23 cellular contexts compared by ENCODE assay signal in genomic region chr17:34714475-34715410, GRCh38.
DNase-seq lines count a peak whose midpoint lies in the region; ATAC-seq and TF ChIP-seq lines count a peak whose summit lies in the region.
"Had no signal": no experiment of that assay in that cellular context is flagged by ENCODE, and none has a peak within 500 bp of the region (broad histone marks: within the 10 kb centered on the region; RNA-seq: fewer than 3 reads in every experiment).

No MANE protein-coding gene starts in this region.

- H3K27me3 ChIP-seq in H9 (ENCODE audit: insufficient read depth, low read length) (no peaks in the 10 kb centered on the region; the same call in 1 of the 2 replicates), neural cell (ENCODE audit: insufficient read depth, low read depth, low read length) (no peaks in the 10 kb centered on the region)
- H3K27me3 ChIP-seq: BE2C; BLaER1 treated with 17β-estradiol and CSF1 and Interleukin-3, amounts not matched to agents 10 nM and 100 nM had no signal

- H3K9ac ChIP-seq in H9 (ENCODE audit: extremely low read depth, insufficient read length, low read length): no peak overlapping the region
- no peak overlapping the region for H3K9ac ChIP-seq in neural cell (ENCODE audit: low read length)
- H3K9ac ChIP-seq: BLaER1 treated with 17β-estradiol and CSF1 and Interleukin-3, amounts not matched to agents 10 nM and 100 nM had no signal

- peak; percentile 15 for DNase-seq in H9
- peak; percentile 34 for DNase-seq in ecto neural progenitor cell (ENCODE audit: low spot score)
- DNase-seq in type B pancreatic cell (ENCODE audit: extremely low spot score, unreplicated experiment): peak; percentile 39
- no peak for DNase-seq in NCI-H526 (lab: John Stamatoyannopoulos, UW)
- DNase-seq in NCI-H1694 treated with DMSO at 0.1 percent for 48 hours (lab: John Stamatoyannopoulos, UW): no peak
- DNase-seq: 8988T; ACHN; AML-193; BE2C; CD4-positive, alpha-beta T cell; CD8-positive, alpha-beta memory T cell; DMS 273 treated with DMSO at 0.1 percent for 48 hours; DMS79; EL; GDM1 had no signal

- no peak overlapping the region for H2BK5ac ChIP-seq in H9 (ENCODE audit: insufficient read length, low read length)

- H2AFZ ChIP-seq in H9 (ENCODE audit: low read length) (no peak overlapping the region), neural cell (ENCODE audit: low read depth, low read length) (no peak overlapping the region)
- H2AFZ ChIP-seq: GM23338 had no signal

- H3K36me3 Mint-ChIP-seq in H9 (ENCODE audit: insufficient read depth in 1 of 3, low read depth in 3 of 3) (no peaks in the 10 kb centered on the region), type B pancreatic cell (no peaks in the 10 kb centered on the region)
- H3K36me3 Mint-ChIP-seq: CD14-positive monocyte; CD8-positive, alpha-beta memory T cell had no signal

- H3K79me2 ChIP-seq in H9 (ENCODE audit: insufficient read depth, low read length) (no peaks in the 10 kb centered on the region), neural cell (replicated peaks; ENCODE audit: insufficient read depth, low read length) (no peaks in the 10 kb centered on the region)

- no CpG with 5 or more reads among the region's 7 CpGs for WGBS in H9 (ENCODE audit: extremely low coverage, insufficient read length, low lambda C conversion rate)

- no peak overlapping the region for H3K56ac ChIP-seq in H9 (ENCODE audit: insufficient read length, low read depth, low read length)

- H4K20me1 ChIP-seq in H9 (ENCODE audit: control insufficient read depth, insufficient read depth, insufficient read length): no peaks in the 10 kb centered on the region
- no peaks in the 10 kb centered on the region for H4K20me1 ChIP-seq in neural cell (ENCODE audit: insufficient read depth)

- H3K27ac Mint-ChIP-seq in H9: no peak overlapping the region
- H3K27ac Mint-ChIP-seq in type B pancreatic cell: no peak overlapping the region
- H3K27ac Mint-ChIP-seq: CD14-positive monocyte; CD4-positive, alpha-beta T cell; GM23338 had no signal

- H3K4me1 Mint-ChIP-seq in H9: peaks cover 0 to 4% of the 10 kb centered on the region in 2 experiments; a peak in 1 of 4 replicates
- H3K4me1 Mint-ChIP-seq in type B pancreatic cell (ENCODE audit: unreplicated experiment): no peaks in the 10 kb centered on the region
- H3K4me1 Mint-ChIP-seq: CD14-positive monocyte; CD8-positive, alpha-beta memory T cell had no signal

- TF ChIP-seq RAD21 in neural cell (conservative IDR thresholded peaks at IDR 0.05): no peak

- no peak overlapping the region for H3K4ac ChIP-seq in H9 (ENCODE audit: low read depth, low read length)

- no peak overlapping the region for H3T11ph ChIP-seq in H9 (ENCODE audit: low read length)

- no peak overlapping the region for H3K23ac ChIP-seq in H9 (ENCODE audit: insufficient read length, low read depth, low read length)

- H3K4me2 ChIP-seq in H9 (ENCODE audit: insufficient read depth, insufficient read length, low read length): no peak overlapping the region
- no peak overlapping the region for H3K4me2 ChIP-seq in neural cell (ENCODE audit: low read length)
- H3K4me2 ChIP-seq: A549; BLaER1 treated with 17β-estradiol and CSF1 and Interleukin-3, amounts not matched to agents 10 nM and 100 nM; GM23338 had no signal

- H3K23me2 ChIP-seq in H9 (ENCODE audit: insufficient read length, low read depth, low read length, poor library complexity, severe bottlenecking): no peaks in the 10 kb centered on the region

- no peak overlapping the region for H3K27ac ChIP-seq in H9 (ENCODE audit: insufficient read length, low read depth, low read length)
- peak overlapping the region; percentile 44 for H3K27ac ChIP-seq in neural cell (ENCODE audit: low read length)
- H3K27ac ChIP-seq: A549; BLaER1 treated with 17β-estradiol and CSF1 and Interleukin-3, amounts not matched to agents 10 nM and 100 nM had no signal

- no peak overlapping the region for H2BK15ac ChIP-seq in H9 (ENCODE audit: low read depth, low read length)

- ATAC-seq in HG03457 (IDR thresholded peaks at IDR 0.05; ENCODE audit: unreplicated experiment): no peak
- ATAC-seq: A549, GM12878, GM23338 had no signal

- no peaks in the 10 kb centered on the region for H3K36me3 ChIP-seq in neural cell (ENCODE audit: insufficient read depth, low read length)
- H3K36me3 ChIP-seq: BE2C; BLaER1 treated with 17β-estradiol and CSF1 and Interleukin-3, amounts not matched to agents 10 nM and 100 nM; HAP-1 had no signal

- TF ChIP-seq CTCF in H9 (conservative IDR thresholded peaks at IDR 0.05) (no peak), neural cell (IDR thresholded peaks at IDR 0.05; ENCODE audit: poor library complexity, severe bottlenecking) (no peak), type B pancreatic cell (conservative IDR thresholded peaks at IDR 0.05) (no peak)

- no peaks in the 10 kb centered on the region for H3F3A ChIP-seq in neural cell (ENCODE audit: insufficient read depth, low read length, poor library complexity, severe bottlenecking)

- H3K9me3 ChIP-seq in H9 (ENCODE audit: control insufficient read depth, low read depth, low read length): no peaks in the 10 kb centered on the region
- no peaks in the 10 kb centered on the region for H3K9me3 ChIP-seq in neural cell (ENCODE audit: low read length)
- H3K9me3 ChIP-seq: A549; BE2C; BLaER1 treated with 17β-estradiol and CSF1 and Interleukin-3, amounts not matched to agents 10 nM and 100 nM; HAP-1 had no signal

- no peak overlapping the region for H3K18ac ChIP-seq in H9 (ENCODE audit: insufficient read length, low read depth, low read length)

- TF ChIP-seq EP300 in neural cell (conservative IDR thresholded peaks at IDR 0.05; ENCODE audit: poor library complexity, severe bottlenecking): no peak

- H3K4me3 ChIP-seq in neural cell (ENCODE audit: low read length): no peak overlapping the region
- H3K4me3 ChIP-seq: A549; BLaER1 treated with 17β-estradiol and CSF1 and Interleukin-3, amounts not matched to agents 10 nM and 100 nM; GM12878; GM23338; HAP-1 had no signal

- H2BK12ac ChIP-seq in H9 (ENCODE audit: insufficient read length, low read depth, low read length): no peak overlapping the region

- H3K27me3 Mint-ChIP-seq in H9 (ENCODE audit: low read depth) (peaks cover 15% of the 10 kb centered on the region), type B pancreatic cell (peaks cover 28% of the 10 kb centered on the region)

- no peak overlapping the region for H4K8ac ChIP-seq in H9 (replicated peaks; ENCODE audit: insufficient read length, low read depth, low read length)

- H4K91ac ChIP-seq in H9 (ENCODE audit: insufficient read length, low read depth, low read length): no peak overlapping the region

- no peak overlapping the region for H3K14ac ChIP-seq in H9 (ENCODE audit: insufficient read depth, low read length)

- no peak overlapping the region for H4K5ac ChIP-seq in H9 (ENCODE audit: insufficient read length, low read depth, low read length)

- no peaks in the 10 kb centered on the region for H3K4me1 ChIP-seq in H9 (ENCODE audit: insufficient read depth, low read length)
- H3K4me1 ChIP-seq: A549; BE2C; BLaER1 treated with 17β-estradiol and CSF1 and Interleukin-3, amounts not matched to agents 10 nM and 100 nM; HAP-1 had no signal

- H3K9me3 Mint-ChIP-seq in H9: no peaks in the 10 kb centered on the region
- no peaks in the 10 kb centered on the region for H3K9me3 Mint-ChIP-seq in type B pancreatic cell
- H3K9me3 Mint-ChIP-seq: CD4-positive, alpha-beta T cell; CD8-positive, alpha-beta memory T cell; GM23338 had no signal

- no peak overlapping the region for H2AK5ac ChIP-seq in H9 (ENCODE audit: insufficient read length, low read length)

- H2BK20ac ChIP-seq in H9 (ENCODE audit: low read depth, low read length, poor library complexity, severe bottlenecking): no peak overlapping the region

- H3K79me1 ChIP-seq in H9 (ENCODE audit: insufficient read depth, low read depth, low read length, poor library complexity, severe bottlenecking): no peaks in the 10 kb centered on the region

- no peak overlapping the region for H3K4me3 Mint-ChIP-seq in H9
- no peak overlapping the region for H3K4me3 Mint-ChIP-seq in type B pancreatic cell
- H3K4me3 Mint-ChIP-seq: CD14-positive monocyte; CD4-positive, alpha-beta T cell; CD8-positive, alpha-beta memory T cell; GM23338 had no signal

- no peak overlapping the region for H2BK120ac ChIP-seq in H9 (ENCODE audit: low read depth, low read length, poor library complexity, severe bottlenecking)

- no peaks in the 10 kb centered on the region for H3K9me2 ChIP-seq in neural cell (ENCODE audit: insufficient read depth, low read length)

TF ChIP-seq in neural cell, 6 proteins besides CTCF, POLR2A, EP300 and RAD21:
- TF ChIP-seq POLR2AphosphoS5 (IDR thresholded peaks at IDR 0.05): no peak
- no peak for TF ChIP-seq EZH2 (IDR thresholded peaks at IDR 0.05; ENCODE audit: borderline replicate concordance, insufficient read depth, low read length, poor library complexity, severe bottlenecking)
- no peak for TF ChIP-seq MXI1 (conservative IDR thresholded peaks at IDR 0.05; ENCODE audit: poor library complexity, severe bottlenecking)
TF ChIP-seq in neural cell: peak in this region for 0.

Comparison
In these comparisons a context has a peak if more than half of its experiments do, and no peak if none do; other contexts are left out.
1. DNase-seq: peak in H9 (single experiment), ecto neural progenitor cell (single experiment) and type B pancreatic cell (single experiment); none in NCI-H526 (0 of 2) and NCI-H1694 treated with DMSO at 0.1 percent for 48 hours (single experiment).